Comparison of ENCODE assay signal across 8 cellular contexts in genomic region chr17:35764123-35764991, GRCh38. TPM values are rescaled to one million over a fixed set of nuclear protein-coding genes. Genes with fewer than 3 reads are reported as not detected.
DNase-seq lines count a peak whose midpoint lies in the region; ATAC-seq and TF ChIP-seq lines count a peak whose summit lies in the region.

No MANE protein-coding gene starts in this region.

- H3K4me1 ChIP-seq in duodenal mucosa (ENCODE audit: control insufficient read depth in 1 of 2, insufficient read depth in 2 of 2, low read length in 2 of 2) (peaks cover 21 to 24% of the 10 kb centered on the region in 2 donors), lung (ENCODE audit: control insufficient read depth in 2 of 2, insufficient read depth in 2 of 2, low read length in 2 of 2) (peaks cover 0 to 4% of the 10 kb centered on the region in 2 donors)

- H3K9me3 ChIP-seq in duodenal mucosa (ENCODE audit: control insufficient read depth in 1 of 2, low read length in 2 of 2) (no peaks in the 10 kb centered on the region), lung (ENCODE audit: control insufficient read depth in 2 of 2, insufficient read depth in 1 of 2, low read length in 1 of 2) (no peaks in the 10 kb centered on the region)

- peak overlapping the region; percentile 42 to 56 for H3K9ac ChIP-seq in duodenal mucosa (ENCODE audit: low read depth in 1 of 2, low read length in 2 of 2)

- H3K4me1 Mint-ChIP-seq in activated CD4-positive, alpha-beta memory T cell treated with anti-CD3 and anti-CD28 coated beads, Interleukin-2, amount 10 ng/mL, durations not matched to agents 7 days and 5 days, result peaks cover 9% of the 10 kb centered on the region

- H3K9me3 Mint-ChIP-seq in activated CD4-positive, alpha-beta memory T cell treated with anti-CD3 and anti-CD28 coated beads, Interleukin-2, amount 10 ng/mL, durations not matched to agents 7 days and 5 days, result no peaks in the 10 kb centered on the region

- no peaks in the 10 kb centered on the region for H3K27me3 ChIP-seq in duodenal mucosa (ENCODE audit: control insufficient read depth in 1 of 2, insufficient read depth in 2 of 2, low read length in 2 of 2)
- H3K27me3 ChIP-seq in lung (ENCODE audit: control insufficient read depth, insufficient read depth), result no peaks in the 10 kb centered on the region

- TF ChIP-seq CTCF in lung (IDR thresholded peaks at IDR 0.05; ENCODE audit: control extremely low read depth, extremely low read depth), result peak; percentile 98

- H3K4me3 ChIP-seq in duodenal mucosa (ENCODE audit: low read depth in 1 of 2, low read length in 2 of 2) (peak overlapping the region; percentile 72), lung (peak overlapping the region; percentile 7)

- peak in 13 of 14 donors; percentile 31 to 81 (median 64) for DNase-seq in C1 segment of cervical spinal cord (lab: John Stamatoyannopoulos, UW)
- DNase-seq in HK-2 (ENCODE audit: unreplicated experiment), result peak; percentile 93
- peak; percentile 68 for DNase-seq in NCI-H748 treated with DMSO at 0.1 percent for 48 hours (lab: John Stamatoyannopoulos, UW)
- DNase-seq in activated CD4-positive, alpha-beta memory T cell treated with anti-CD3 and anti-CD28 coated beads, Interleukin-2, amount 10 ng/mL, durations not matched to agents 7 days and 5 days, result peak; percentile 89
- peak; percentile 86 for DNase-seq in lung (ENCODE audit: low spot score)
- peak; percentile 67 to 80 (median 71) for DNase-seq in stimulated activated CD4-positive, alpha-beta T cell treated with anti-CD3 and anti-CD28 coated beads, TNF-alpha, amount 100 ng/mL, for 1 hour (ENCODE audit: low read depth in 3 of 3, low spot score in 1 of 3)

- H3K27ac ChIP-seq in duodenal mucosa (ENCODE audit: low read depth, low read length) (no peak overlapping the region), lung (ENCODE audit: low read depth in 1 of 2, low read length in 1 of 2) (peak overlapping the region in 1 of 2 donors; percentile 49)

- POLR2A ChIA-PET in activated CD4-positive, alpha-beta memory T cell treated with anti-CD3 and anti-CD28 coated beads, Interleukin-2, amount 10 ng/mL, durations not matched to agents 7 days and 5 days (lab: Charles Lee), result interaction anchor here (0.8 to 7.6 kb wide), 6 partner anchors 21 to 176 kb away, joined by 3 to 89 read pairs (median 4); partner anchors contain the start of genes MMP28 and TAF15

- peak overlapping the region; percentile 65 for H3K27ac Mint-ChIP-seq in activated CD4-positive, alpha-beta memory T cell treated with anti-CD3 and anti-CD28 coated beads, Interleukin-2, amount 10 ng/mL, durations not matched to agents 7 days and 5 days

- H3K4me3 Mint-ChIP-seq in activated CD4-positive, alpha-beta memory T cell treated with anti-CD3 and anti-CD28 coated beads, Interleukin-2, amount 10 ng/mL, durations not matched to agents 7 days and 5 days, result peak overlapping the region; percentile 82

- 4 to 6% methylated on average over 50 to 75 of the region's 75 CpGs for WGBS in lung, 2 donors

- peak; percentile 79 for ATAC-seq in GM19397 (IDR thresholded peaks at IDR 0.05; ENCODE audit: unreplicated experiment)
- ATAC-seq in lung (ENCODE audit: insufficient read depth, low FRiP score), result peak; percentile 82

- CTCF ChIA-PET in activated CD4-positive, alpha-beta memory T cell treated with anti-CD3 and anti-CD28 coated beads, Interleukin-2, amount 10 ng/mL, durations not matched to agents 7 days and 5 days (lab: Charles Lee), result interaction anchor here (0.6 to 12.7 kb wide), 59 partner anchors 9 to 794 kb away, joined by 3 to 286 read pairs (median 5); partner anchors contain the start of genes CCL5, GAS2L2, MMP28 and RASL10B

- H3K36me3 Mint-ChIP-seq in activated CD4-positive, alpha-beta memory T cell treated with anti-CD3 and anti-CD28 coated beads, Interleukin-2, amount 10 ng/mL, durations not matched to agents 7 days and 5 days (ENCODE audit: low read depth), result no peaks in the 10 kb centered on the region

- H3K27me3 Mint-ChIP-seq in activated CD4-positive, alpha-beta memory T cell treated with anti-CD3 and anti-CD28 coated beads, Interleukin-2, amount 10 ng/mL, durations not matched to agents 7 days and 5 days, result peaks cover 4% of the 10 kb centered on the region

- H3K36me3 ChIP-seq in duodenal mucosa (ENCODE audit: control insufficient read depth in 1 of 2, insufficient read depth in 2 of 2, low read length in 2 of 2), result no peaks in the 10 kb centered on the region
- no peaks in the 10 kb centered on the region for H3K36me3 ChIP-seq in lung (ENCODE audit: control insufficient read depth in 2 of 2, insufficient read depth in 2 of 2, low read length in 2 of 2)

RNA-seq across cellular contexts. Expression of gene C17orf50, which starts 3.7 kb away (rescaled TPM):
- not detected for total RNA-seq in activated CD4-positive, alpha-beta memory T cell treated with anti-CD3 and anti-CD28 coated beads, Interleukin-2, amount 10 ng/mL, durations not matched to agents 7 days and 5 days
- total RNA-seq in lung, result under 1 TPM in 1 of 2 donors, not detected in 1; 0.40 TPM
- polyA plus RNA-seq in lung, result under 1 TPM; 0.18 to 0.26 TPM

RNA-seq across cellular contexts. Expression of gene GAS2L2, which starts 11.3 kb away (rescaled TPM):
- not detected for total RNA-seq in activated CD4-positive, alpha-beta memory T cell treated with anti-CD3 and anti-CD28 coated beads, Interleukin-2, amount 10 ng/mL, durations not matched to agents 7 days and 5 days
- 10 to 100 TPM in 1 of 2 donors, 1 to 10 TPM in 1; 4.6 to 11.5 TPM for total RNA-seq in lung
- polyA plus RNA-seq in lung, result 1 to 10 TPM; 1.6 to 3.3 TPM

RNA-seq across cellular contexts. Expression of gene MMP28, which starts 31.1 kb away (rescaled TPM):
- not detected for total RNA-seq in activated CD4-positive, alpha-beta memory T cell treated with anti-CD3 and anti-CD28 coated beads, Interleukin-2, amount 10 ng/mL, durations not matched to agents 7 days and 5 days
- total RNA-seq in lung, result 10 to 100 TPM; 30.5 to 54.5 TPM
- polyA plus RNA-seq in lung, result 10 to 100 TPM; 34.2 to 72.6 TPM

RNA-seq across cellular contexts. Expression of gene RASL10B, which starts 32.9 kb away (rescaled TPM):
- total RNA-seq in activated CD4-positive, alpha-beta memory T cell treated with anti-CD3 and anti-CD28 coated beads, Interleukin-2, amount 10 ng/mL, durations not matched to agents 7 days and 5 days, result under 1 TPM; 0.08 to 0.33 TPM
- under 1 TPM in 1 of 2 donors, not detected in 1; 0.80 TPM for total RNA-seq in lung
- polyA plus RNA-seq in lung, result under 1 TPM; 0.57 to 1.00 TPM

RNA-seq across cellular contexts. Expression of gene TAF15, which starts 44.9 kb away (rescaled TPM):
- 100 to 1,000 TPM; 244 to 252 TPM for total RNA-seq in activated CD4-positive, alpha-beta memory T cell treated with anti-CD3 and anti-CD28 coated beads, Interleukin-2, amount 10 ng/mL, durations not matched to agents 7 days and 5 days
- 100 to 1,000 TPM; 134 to 138 TPM for total RNA-seq in lung
- 10 to 100 TPM; 88.5 to 94.1 TPM for polyA plus RNA-seq in lung

Comparison
In these comparisons a context has a peak if more than half of its experiments do, and no peak if none do; other contexts are left out.
1. RNA of gene GAS2L2, which starts 11.3 kb away (total RNA-seq): 4.6 to 11.5 TPM in lung; not detected in activated CD4-positive, alpha-beta memory T cell treated with anti-CD3 and anti-CD28 coated beads, Interleukin-2, amount 10 ng/mL, durations not matched to agents 7 days and 5 days; every median in the first group is over 4 times any median in the second.
2. RNA of gene MMP28, which starts 31.1 kb away (total RNA-seq): 30.5 to 54.5 TPM in lung; not detected in activated CD4-positive, alpha-beta memory T cell treated with anti-CD3 and anti-CD28 coated beads, Interleukin-2, amount 10 ng/mL, durations not matched to agents 7 days and 5 days; every median in the first group is over 10 times any median in the second.
3. Peak in every context shown above with its lines, with median percentiles within 50 percentile points of each other: DNase-seq.